1 cellular context compared by ENCODE assay signal in the genomic region with DNA sequence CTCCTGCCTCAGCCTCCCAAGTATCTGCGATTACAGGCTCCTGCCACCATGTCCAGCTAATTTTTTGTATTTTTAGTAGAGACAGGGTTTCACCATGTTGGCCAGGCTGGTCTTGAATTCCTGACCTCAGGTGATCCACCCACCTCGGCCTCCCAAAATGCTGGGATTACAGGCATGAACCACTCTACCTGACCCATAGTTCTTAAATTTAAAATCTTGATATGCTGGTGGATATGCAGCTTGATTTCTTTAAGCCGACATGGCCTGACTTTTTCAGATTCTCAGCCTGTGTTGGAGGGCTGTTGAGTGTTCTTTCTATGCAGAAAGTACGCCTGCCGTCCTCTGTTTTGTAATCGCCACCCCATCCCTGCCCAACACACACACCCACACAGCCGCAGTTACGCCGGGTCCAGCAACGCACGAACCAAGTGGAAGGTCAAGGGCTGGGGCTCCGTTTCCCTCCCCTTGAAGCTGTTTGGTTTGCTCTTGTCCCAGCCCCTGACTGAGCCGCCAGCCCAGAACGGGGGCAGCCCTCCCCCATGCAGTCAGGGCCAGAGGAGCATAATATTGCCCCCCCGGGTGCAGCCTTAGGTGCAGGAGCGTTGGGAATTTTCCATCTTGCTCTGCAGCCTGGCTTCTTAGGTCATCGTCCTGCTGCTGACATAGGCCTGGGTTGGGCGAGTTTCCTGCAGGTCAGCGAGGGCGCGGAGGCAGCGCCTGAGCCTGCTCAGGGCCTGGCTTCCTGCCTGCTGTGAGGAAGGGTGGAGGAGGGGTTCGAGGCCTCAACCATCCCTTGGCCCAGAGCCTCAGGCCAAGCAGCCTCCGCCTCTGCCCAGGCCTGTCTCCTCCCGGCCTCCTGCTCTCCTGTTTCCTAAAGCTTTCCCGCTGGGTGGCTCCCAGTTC.
TF ChIP-seq lines count a peak whose summit lies in the region.

No MANE protein-coding gene starts in this region.

TF ChIP-seq in HepG2, 621 proteins besides CTCF, POLR2A, EP300 and RAD21 (continued from another document and continues in another):
- TF ChIP-seq, protein P1, sequence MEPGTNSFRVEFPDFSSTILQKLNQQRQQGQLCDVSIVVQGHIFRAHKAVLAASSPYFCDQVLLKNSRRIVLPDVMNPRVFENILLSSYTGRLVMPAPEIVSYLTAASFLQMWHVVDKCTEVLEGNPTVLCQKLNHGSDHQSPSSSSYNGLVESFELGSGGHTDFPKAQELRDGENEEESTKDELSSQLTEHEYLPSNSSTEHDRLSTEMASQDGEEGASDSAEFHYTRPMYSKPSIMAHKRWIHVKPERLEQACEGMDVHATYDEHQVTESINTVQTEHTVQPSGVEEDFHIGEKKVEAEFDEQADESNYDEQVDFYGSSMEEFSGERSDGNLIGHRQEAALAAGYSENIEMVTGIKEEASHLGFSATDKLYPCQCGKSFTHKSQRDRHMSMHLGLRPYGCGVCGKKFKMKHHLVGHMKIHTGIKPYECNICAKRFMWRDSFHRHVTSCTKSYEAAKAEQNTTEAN (CRISPR knock-in tag; conservative IDR thresholded peaks at IDR 0.05) = peak; percentile 95; the same call in 1 of the 2 replicates
- TF ChIP-seq HDAC6 (IDR thresholded peaks at IDR 0.05; ENCODE audit: low read depth, low read length) (no peak), ARHGAP35 (CRISPR knock-in tag; IDR thresholded peaks at IDR 0.05; ENCODE audit: borderline replicate concordance) (peak; percentile 98), ZEB1 (IDR thresholded peaks at IDR 0.05; ENCODE audit: insufficient replicate concordance, low read depth) (no peak), MNT (IDR thresholded peaks at IDR 0.05) (peak; percentile 62), ZNF749 (CRISPR knock-in tag; IDR thresholded peaks at IDR 0.05; ENCODE audit: borderline replicate concordance) (no peak), CREB1 (IDR thresholded peaks at IDR 0.05) (peak; percentile 83), CREB1 (CRISPR knock-in tag; IDR thresholded peaks at IDR 0.05) (no peak), SETDB1 (CRISPR knock-in tag; IDR thresholded peaks at IDR 0.05; ENCODE audit: borderline replicate concordance) (no peak), ZNF780A (CRISPR knock-in tag; IDR thresholded peaks at IDR 0.05) (no peak), HNRNPH1 (optimal IDR thresholded peaks at IDR 0.05; ENCODE audit: low read depth, low read length) (no peak), DNMT1 (CRISPR knock-in tag; IDR thresholded peaks at IDR 0.05) (peak; percentile 100), ARID4A (CRISPR knock-in tag; IDR thresholded peaks at IDR 0.05; ENCODE audit: borderline replicate concordance) (no peak), TCF7L2 (IDR thresholded peaks at IDR 0.05; ENCODE audit: low read depth, low read length) (no peak), EED (CRISPR knock-in tag; IDR thresholded peaks at IDR 0.05) (no peak), ZHX2 (IDR thresholded peaks at IDR 0.05; ENCODE audit: low read depth) (peak; percentile 92), ZHX2 (CRISPR knock-in tag; IDR thresholded peaks at IDR 0.05; ENCODE audit: borderline replicate concordance) (no peak; the same call in 1 of the 2 replicates), PRDM10 (CRISPR knock-in tag; IDR thresholded peaks at IDR 0.05; ENCODE audit: low read depth) (peak; percentile 99), ZSCAN29 (CRISPR knock-in tag; conservative IDR thresholded peaks at IDR 0.05) (peak; percentile 99), ZFY (CRISPR knock-in tag; IDR thresholded peaks at IDR 0.05) (peak; percentile 98), AKAP8 (CRISPR knock-in tag; IDR thresholded peaks at IDR 0.05) (peak; percentile 98), TAF1 (CRISPR knock-in tag; IDR thresholded peaks at IDR 0.05) (peak; percentile 89), ZNF558 (CRISPR knock-in tag; IDR thresholded peaks at IDR 0.05; ENCODE audit: borderline replicate concordance) (no peak)
- TF ChIP-seq, protein P2, sequence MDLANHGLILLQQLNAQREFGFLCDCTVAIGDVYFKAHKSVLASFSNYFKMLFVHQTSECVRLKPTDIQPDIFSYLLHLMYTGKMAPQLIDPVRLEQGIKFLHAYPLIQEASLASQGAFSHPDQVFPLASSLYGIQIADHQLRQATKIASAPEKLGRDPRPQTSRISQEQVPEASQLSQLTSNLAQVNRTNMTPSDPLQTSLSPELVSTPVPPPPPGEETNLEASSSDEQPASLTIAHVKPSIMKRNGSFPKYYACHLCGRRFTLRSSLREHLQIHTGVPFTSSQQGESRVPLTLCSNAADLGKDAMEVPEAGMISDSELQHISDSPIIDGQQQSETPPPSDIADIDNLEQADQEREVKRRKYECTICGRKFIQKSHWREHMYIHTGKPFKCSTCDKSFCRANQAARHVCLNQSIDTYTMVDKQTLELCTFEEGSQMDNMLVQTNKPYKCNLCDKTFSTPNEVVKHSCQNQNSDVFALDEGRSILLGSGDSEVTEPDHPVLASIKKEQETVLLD (CRISPR knock-in tag; IDR thresholded peaks at IDR 0.05; ENCODE audit: low read depth) = no peak
- TF ChIP-seq, protein P3, sequence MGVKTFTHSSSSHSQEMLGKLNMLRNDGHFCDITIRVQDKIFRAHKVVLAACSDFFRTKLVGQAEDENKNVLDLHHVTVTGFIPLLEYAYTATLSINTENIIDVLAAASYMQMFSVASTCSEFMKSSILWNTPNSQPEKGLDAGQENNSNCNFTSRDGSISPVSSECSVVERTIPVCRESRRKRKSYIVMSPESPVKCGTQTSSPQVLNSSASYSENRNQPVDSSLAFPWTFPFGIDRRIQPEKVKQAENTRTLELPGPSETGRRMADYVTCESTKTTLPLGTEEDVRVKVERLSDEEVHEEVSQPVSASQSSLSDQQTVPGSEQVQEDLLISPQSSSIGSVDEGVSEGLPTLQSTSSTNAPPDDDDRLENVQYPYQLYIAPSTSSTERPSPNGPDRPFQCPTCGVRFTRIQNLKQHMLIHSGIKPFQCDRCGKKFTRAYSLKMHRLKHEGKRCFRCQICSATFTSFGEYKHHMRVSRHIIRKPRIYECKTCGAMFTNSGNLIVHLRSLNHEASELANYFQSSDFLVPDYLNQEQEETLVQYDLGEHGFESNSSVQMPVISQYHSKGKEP (CRISPR knock-in tag; IDR thresholded peaks at IDR 0.05) = peak; percentile 88; the same call in 1 of the 2 replicates
